14 cellular contexts compared by ENCODE assay signal in the genomic region with DNA sequence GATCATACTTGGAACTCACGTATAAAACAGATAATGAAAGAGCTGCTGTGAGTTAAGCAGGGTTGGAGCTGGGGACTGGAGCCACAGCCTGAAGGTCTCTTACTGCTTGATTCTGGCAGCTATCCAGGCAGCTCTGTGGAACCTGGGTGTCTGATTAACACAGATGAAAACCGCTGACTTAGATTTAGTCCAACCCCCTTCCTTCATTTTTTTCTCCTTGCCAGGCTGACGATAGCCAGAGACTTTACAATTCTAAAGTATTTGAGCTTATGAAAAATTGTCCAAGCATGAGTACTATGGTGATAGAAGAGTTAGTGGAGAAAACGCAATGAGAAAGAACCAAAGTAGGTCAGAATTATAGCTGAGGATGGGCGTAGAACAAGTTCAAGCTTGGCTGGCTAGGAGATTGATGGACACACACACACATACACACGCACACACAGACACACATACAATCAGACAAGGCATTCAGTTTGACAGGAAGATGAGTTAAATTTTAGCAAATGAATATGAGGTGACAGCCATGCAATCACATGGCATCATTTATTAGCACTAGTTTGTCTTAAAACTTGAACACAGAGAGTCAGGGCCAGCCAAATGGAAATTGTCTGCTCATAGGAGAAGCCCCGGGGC. TPM values are rescaled to one million over a fixed set of nuclear protein-coding genes. Genes with fewer than 3 reads are reported as not detected.
DNase-seq lines count a peak whose midpoint lies in the region; ATAC-seq, FAIRE-seq and TF ChIP-seq lines count a peak whose summit lies in the region.
"Had no signal": no experiment of that assay in that cellular context is flagged by ENCODE, and none has a peak within 500 bp of the region (broad histone marks: within the 10 kb centered on the region; RNA-seq: fewer than 3 reads in every experiment).

No MANE protein-coding gene starts in this region.

- H4K91ac ChIP-seq in neuronal stem cell (ENCODE audit: low read depth, low read length, poor library complexity), result no peak overlapping the region

- H3K9ac ChIP-seq in neuronal stem cell (ENCODE audit: low read depth, low read length, poor library complexity), result no peak overlapping the region

- TF ChIP-seq CTCF in choroid plexus epithelial cell (conservative IDR thresholded peaks at IDR 0.05; ENCODE audit: low read depth, low read length), result no peak
- TF ChIP-seq CTCF in osteoblast (IDR thresholded peaks at IDR 0.05; ENCODE audit: extremely low read depth, low read depth, low read length), result no peak

- no peak overlapping the region for H2BK120ac ChIP-seq in neuronal stem cell (ENCODE audit: low read depth, low read length)

- no peak overlapping the region for H3K4me3 ChIP-seq in choroid plexus epithelial cell (ENCODE audit: low read depth, low read length)
- peak overlapping the region; percentile 23 for H3K4me3 ChIP-seq in osteoblast (ENCODE audit: insufficient read depth, low read length)
- H3K4me3 ChIP-seq in neuronal stem cell (ENCODE audit: low read length in 2 of 2), result no peak overlapping the region
- H3K4me3 ChIP-seq: uterus had no signal

- no peak overlapping the region for H3K14ac ChIP-seq in neuronal stem cell (ENCODE audit: low read length)

- H3K4me1 ChIP-seq in osteoblast (ENCODE audit: insufficient read depth, low read length) (no peaks in the 10 kb centered on the region), neuronal stem cell (ENCODE audit: control insufficient read depth in 2 of 2, insufficient read depth in 1 of 2, low read depth in 1 of 2, low read length in 2 of 2) (no peaks in the 10 kb centered on the region)
- H3K4me1 ChIP-seq: uterus had no signal

- no peak overlapping the region for H3K27ac ChIP-seq in osteoblast (ENCODE audit: low read depth, low read length)
- no peak overlapping the region for H3K27ac ChIP-seq in caudate nucleus (ENCODE audit: low read depth, low read length)
- no peak overlapping the region for H3K27ac ChIP-seq in neuronal stem cell (replicated peaks; ENCODE audit: low read length)
- H3K27ac ChIP-seq: uterus had no signal

- H3K9me3 ChIP-seq in osteoblast (ENCODE audit: low read depth, low read length) (no peaks in the 10 kb centered on the region), neuronal stem cell (replicated peaks in 1 of 2; ENCODE audit: control insufficient read depth in 2 of 2, insufficient read depth in 1 of 2, low read depth in 1 of 2, low read length in 2 of 2) (no peaks in the 10 kb centered on the region)
- H3K9me3 ChIP-seq: uterus had no signal

- H3K4ac ChIP-seq in neuronal stem cell (ENCODE audit: low read length), result no peak overlapping the region

- H3K27me3 ChIP-seq in osteoblast (ENCODE audit: insufficient read depth, low read length) (no peaks in the 10 kb centered on the region), neuronal stem cell (ENCODE audit: control insufficient read depth in 3 of 3, insufficient read depth in 3 of 3, low read depth in 1 of 3, low read length in 3 of 3) (no peaks in the 10 kb centered on the region)
- H3K27me3 ChIP-seq: uterus had no signal

- no peak overlapping the region for H2BK12ac ChIP-seq in neuronal stem cell (ENCODE audit: low read length)

- H4K8ac ChIP-seq in neuronal stem cell (ENCODE audit: low read depth, low read length), result no peak overlapping the region

- DNase-seq in GM18507 (ENCODE audit: extremely low spot score, insufficient read length, low read depth) (no peak), NCI-H82 treated with DMSO at 0.1 percent for 48 hours (lab: John Stamatoyannopoulos, UW; ENCODE audit: unreplicated experiment) (peak; percentile 53), choroid plexus epithelial cell (ENCODE audit: low read depth) (peak; percentile 76), osteoblast (ENCODE audit: insufficient read length, low spot score, missing footprints) (no peak), left lobe of liver (ENCODE audit: low spot score) (no peak), GOT3 (lab: John Stamatoyannopoulos, UW) (no peak), caudate nucleus (lab: John Stamatoyannopoulos, UW) (no peak), neuronal stem cell (ENCODE audit: low spot score) (no peak)
- DNase-seq: activated gamma-delta T cell treated with Interleukin-2 at 50 U/mL for 16 hours; NCI-H774; stimulated activated CD4-positive, alpha-beta T cell treated with anti-CD3 and anti-CD28 coated beads, Interleukin-4, amount 100 ng/mL, for 24 hours had no signal

- WGBS in neuronal stem cell (ENCODE audit: extremely low coverage in 2 of 2, insufficient read length in 2 of 2, insufficient replicate concordance in 1 of 2), 2 donors, result no CpG with 5 or more reads among the region's 7 CpGs

- FAIRE-seq in GM18507 (lab: Jason Lieb, UNC), result peak; percentile 59
- FAIRE-seq: HTR-8/SVneo, TTC549 had no signal

- H4K20me1 ChIP-seq in osteoblast (ENCODE audit: insufficient read depth, low read length), result no peaks in the 10 kb centered on the region

- H3K36me3 ChIP-seq in osteoblast (ENCODE audit: insufficient read depth, low read length) (no peaks in the 10 kb centered on the region), neuronal stem cell (replicated peaks in 1 of 2; ENCODE audit: control insufficient read depth in 2 of 2, insufficient read depth in 2 of 2, low read length in 2 of 2) (no peaks in the 10 kb centered on the region)
- H3K36me3 ChIP-seq: uterus had no signal

- H3K79me2 ChIP-seq in osteoblast (ENCODE audit: insufficient read depth, low read length), result no peaks in the 10 kb centered on the region

- no peak overlapping the region for H3K18ac ChIP-seq in neuronal stem cell (ENCODE audit: low read length)

- no peaks in the 10 kb centered on the region for H3K79me1 ChIP-seq in neuronal stem cell (ENCODE audit: low read depth, low read length)

- H2AFZ ChIP-seq in osteoblast (ENCODE audit: low read length) (peak overlapping the region; percentile 51), neuronal stem cell (ENCODE audit: low read length) (no peak overlapping the region)

- H3K4me2 ChIP-seq in osteoblast (ENCODE audit: insufficient read depth, low read length) (peak overlapping the region; percentile 73), neuronal stem cell (ENCODE audit: insufficient read depth, low read length, poor library complexity, severe bottlenecking) (no peak overlapping the region)

- H2AK5ac ChIP-seq in neuronal stem cell (ENCODE audit: low read depth, low read length), result no peak overlapping the region

- no peak overlapping the region for H2BK5ac ChIP-seq in neuronal stem cell (ENCODE audit: low read length)

- no peak for ATAC-seq in left lobe of liver

- no peak overlapping the region for H2BK15ac ChIP-seq in neuronal stem cell (ENCODE audit: low read length)

- H3K23ac ChIP-seq in neuronal stem cell (ENCODE audit: low read depth, low read length, poor library complexity), result no peak overlapping the region

RNA-seq across cellular contexts. Expression of gene GPR85, which starts 13.6 kb away (rescaled TPM):
- total RNA-seq in osteoblast (7.2 and 10.3 TPM in 2 replicates), left lobe of liver (0.25 TPM)
- 2.5 TPM for polyA plus RNA-seq in neuronal stem cell (2013, experiment 1 of 2)
- polyA plus RNA-seq in neuronal stem cell (2013, experiment 2 of 2), result 2.4 TPM

RNA-seq across cellular contexts. Expression of gene SMIM30, which starts 18.1 kb away (rescaled TPM):
- total RNA-seq in osteoblast (42.3 and 47.1 TPM in 2 replicates), left lobe of liver (12.9 TPM)
- polyA plus RNA-seq in neuronal stem cell (2013, experiment 1 of 2), result 85.0 TPM
- polyA plus RNA-seq in neuronal stem cell (2013, experiment 2 of 2), result 87.6 TPM

Comparison
In these comparisons a context has a peak if more than half of its experiments do, and no peak if none do; other contexts are left out.
1. DNase-seq: peak in NCI-H82 treated with DMSO at 0.1 percent for 48 hours (single experiment) and choroid plexus epithelial cell (single experiment); none in GM18507 (single experiment), osteoblast (single experiment), left lobe of liver (single experiment), GOT3 (single experiment), caudate nucleus (0 of 61) and neuronal stem cell (single experiment).